In the genomic region with DNA sequence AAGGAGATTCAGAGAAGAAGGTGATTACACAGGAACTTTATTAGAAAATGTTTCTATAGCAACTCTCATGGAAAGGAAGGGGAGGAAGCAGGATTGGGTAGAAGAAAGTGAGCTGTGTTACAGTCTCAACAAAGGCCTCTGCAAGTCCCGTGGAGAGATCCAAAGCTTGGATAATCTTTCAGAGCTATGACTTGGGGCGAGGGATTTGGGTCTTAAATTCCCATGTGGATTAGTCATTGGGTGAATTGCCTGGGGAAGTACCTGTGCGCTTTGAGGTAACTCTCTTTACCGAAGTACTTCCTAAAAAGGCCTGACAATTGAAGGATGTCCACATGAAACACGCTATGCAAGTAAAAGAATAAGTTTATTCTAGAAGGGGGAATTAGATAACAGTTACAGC, we compare ENCODE assay signal across 23 cellular contexts.
A peak's percentile ranks its signal among the peaks of the same experiment; 100 is the strongest.
DNase-seq lines count a peak whose midpoint lies in the region; ATAC-seq, FAIRE-seq and TF ChIP-seq lines count a peak whose summit lies in the region.
"Had no signal": no experiment of that assay in that cellular context is flagged by ENCODE, and none has a peak within 500 bp of the region (broad histone marks: within the 10 kb centered on the region; RNA-seq: fewer than 3 reads in every experiment).

No MANE protein-coding gene starts in this region.

- 0 out of 2 replicates have a peak, but pooled peaks cover 3% of the 10 kb centered on the region for H3K4me1 ChIP-seq in PC-3 (ENCODE audit: insufficient read depth, low read length)
- H3K4me1 ChIP-seq in H1 (replicated peaks in 1 of 4; ENCODE audit: control insufficient read depth in 3 of 4, insufficient read depth in 4 of 4, low read length in 3 of 4) = no peaks in the 10 kb centered on the region
- no peaks in the 10 kb centered on the region for H3K4me1 ChIP-seq in neural progenitor cell
- no peaks in the 10 kb centered on the region for H3K4me1 ChIP-seq in transverse colon
- H3K4me1 ChIP-seq: A549 had no signal

- H3K4me1 Mint-ChIP-seq in neural progenitor cell = no peaks in the 10 kb centered on the region
- H3K4me1 Mint-ChIP-seq: IgD-negative memory B cell had no signal

- H2BK120ac ChIP-seq in H1 (replicated peaks; ENCODE audit: low read depth, low read length) = no peak overlapping the region

- H3K79me2 ChIP-seq in PC-3 (ENCODE audit: low read length) = no peaks in the 10 kb centered on the region
- no peaks in the 10 kb centered on the region for H3K79me2 ChIP-seq in H1 (ENCODE audit: control insufficient read depth in 1 of 2, insufficient read depth in 2 of 2, low read length in 2 of 2)
- no peaks in the 10 kb centered on the region for H3K79me2 ChIP-seq in neural progenitor cell (ENCODE audit: low read depth)

- H3K9me3 Mint-ChIP-seq in neural progenitor cell = peaks cover 13% of the 10 kb centered on the region

- H3K9me3 ChIP-seq in PC-3 (ENCODE audit: low read length) = no peaks in the 10 kb centered on the region
- H3K9me3 ChIP-seq in H1 (ENCODE audit: insufficient read depth in 2 of 2, low read depth in 1 of 2, low read length in 1 of 2) = peaks cover 10 to 12% of the 10 kb centered on the region in 2 experiments
- H3K9me3 ChIP-seq in neural progenitor cell (ENCODE audit: low read depth) = no peaks in the 10 kb centered on the region
- no peaks in the 10 kb centered on the region for H3K9me3 ChIP-seq in transverse colon
- H3K9me3 ChIP-seq: A549 had no signal

- TF ChIP-seq RAD21 in H1 (IDR thresholded peaks at IDR 0.05 in 1 of 2, conservative IDR thresholded peaks at IDR 0.05 in 1 of 2; ENCODE audit: low read depth in 2 of 2, low read length in 2 of 2) = no peak

- POLR2A ChIA-PET in PC-3 (lab: Charles Lee; ENCODE audit: unreplicated experiment) = no interaction called here
- POLR2A ChIA-PET in H1 (lab: Charles Lee; ENCODE audit: partially characterized antibody) = no interaction called here

- H3K9ac ChIP-seq in PC-3 (ENCODE audit: low read length) (no peak overlapping the region), H1 (replicated peaks in 1 of 4; ENCODE audit: extremely low read depth in 1 of 4, low read depth in 3 of 4, low read length in 3 of 4) (no peak overlapping the region), neural progenitor cell (no peak overlapping the region)

- H2BK12ac ChIP-seq in H1 (ENCODE audit: low read depth, low read length) = no peak overlapping the region

- ATAC-seq in PC-3 (no peak), GM21528 (IDR thresholded peaks at IDR 0.05; ENCODE audit: low FRiP score, unreplicated experiment) (no peak)
- ATAC-seq: A549, GM12878, Panc1 had no signal

- H3K4me2 ChIP-seq in PC-3 (ENCODE audit: low read length) (no peak overlapping the region), H1 (ENCODE audit: insufficient read depth in 1 of 2, low read depth in 2 of 2, low read length in 2 of 2) (no peak overlapping the region), neural progenitor cell (no peak overlapping the region)
- H3K4me2 ChIP-seq: A549 had no signal

- H4K20me1 ChIP-seq in PC-3 (ENCODE audit: low read length) (no peaks in the 10 kb centered on the region), H1 (replicated peaks in 1 of 2; ENCODE audit: control insufficient read depth in 1 of 2, insufficient read depth in 2 of 2, low read length in 2 of 2) (no peaks in the 10 kb centered on the region), neural progenitor cell (ENCODE audit: low read depth) (no peaks in the 10 kb centered on the region)

- no peak overlapping the region for H3K18ac ChIP-seq in H1 (ENCODE audit: extremely low read depth, low read length)

- no peaks in the 10 kb centered on the region for H3F3A ChIP-seq in PC-3 (ENCODE audit: low read length, unreplicated experiment)
- H3F3A ChIP-seq in neural progenitor cell (ENCODE audit: low read depth) = no peaks in the 10 kb centered on the region

- in situ Hi-C loops in transverse colon (cut with MboI; ENCODE audit: low pct_ligation_motif_present in 1 of 4, low pct_unique_long_range_greater_than_20kb in 1 of 4, low sequenced_read_pairs in 3 of 4) = no loop called here

- H2BK5ac ChIP-seq in H1 (ENCODE audit: low read depth, low read length) = no peak overlapping the region

- no peak overlapping the region for H3K14ac ChIP-seq in H1 (ENCODE audit: insufficient read length)

- H3K27ac Mint-ChIP-seq in neural progenitor cell = no peak overlapping the region
- H3K27ac Mint-ChIP-seq: IgD-negative memory B cell had no signal

- H3K36me3 ChIP-seq in PC-3 (ENCODE audit: low read depth, low read length) = no peaks in the 10 kb centered on the region; the same call in 1 of the 2 replicates
- H3K36me3 ChIP-seq in H1 (ENCODE audit: control insufficient read depth in 2 of 4, insufficient read depth in 4 of 4, low read length in 3 of 4) = no peaks in the 10 kb centered on the region
- no peaks in the 10 kb centered on the region for H3K36me3 ChIP-seq in neural progenitor cell
- no peaks in the 10 kb centered on the region for H3K36me3 ChIP-seq in transverse colon

- no peak for FAIRE-seq in H1 (lab: Jason Lieb, UNC)
- FAIRE-seq: A549, GM12878, HTR-8/SVneo had no signal

- H3K23me2 ChIP-seq in H1 (ENCODE audit: low read depth, low read length) = no peaks in the 10 kb centered on the region

- H2AK5ac ChIP-seq in H1 (ENCODE audit: low read depth, low read length) = no peak overlapping the region

- BruUV-seq in PC-3 (replicated peaks; lab: Mats Ljungman, UMichigan) = no TSS peak

- H3K4ac ChIP-seq in H1 (replicated peaks; ENCODE audit: insufficient read length, low read depth, low read length) = no peak overlapping the region

- TF ChIP-seq EP300 in H1 (IDR thresholded peaks at IDR 0.05; ENCODE audit: borderline replicate concordance in 1 of 2, low read depth in 2 of 2, low read length in 2 of 2) (no peak), transverse colon (IDR thresholded peaks at IDR 0.05; ENCODE audit: low read depth) (no peak)

- TF ChIP-seq POLR2A in H1 (IDR thresholded peaks at IDR 0.05; ENCODE audit: control extremely low read depth in 1 of 2, low read depth in 2 of 2, low read length in 2 of 2) (no peak), transverse colon (IDR thresholded peaks at IDR 0.05) (no peak)

- WGBS in H1 (ENCODE audit: extremely low coverage in 1 of 2, insufficient coverage in 1 of 2, insufficient read length in 1 of 2, insufficient replicate concordance in 2 of 2, low coverage in 1 of 2, low lambda C conversion rate in 2 of 2, missing lambda C conversion rate in 1 of 2), 2 experiments = 87% methylated on average over 5 of the region's 5 CpGs; no CpG with 5 or more reads in 1 of the 2 experiments
- 61 to 75% methylated on average over 4 to 5 of the region's 5 CpGs for WGBS in transverse colon (ENCODE audit: low coverage in 1 of 2), 2 donors

- H3K27me3 Mint-ChIP-seq in neural progenitor cell (ENCODE audit: insufficient read depth, low read depth) = no peaks in the 10 kb centered on the region
- H3K27me3 Mint-ChIP-seq: IgD-negative memory B cell had no signal

- H3K27me3 ChIP-seq in PC-3 (ENCODE audit: low read length) (no peaks in the 10 kb centered on the region), H1 (replicated peaks in 1 of 4; ENCODE audit: control insufficient read depth in 3 of 4, extremely low read depth in 1 of 4, insufficient read depth in 3 of 4, low read length in 3 of 4) (no peaks in the 10 kb centered on the region), neural progenitor cell (no peaks in the 10 kb centered on the region), transverse colon (no peaks in the 10 kb centered on the region)

- TF ChIP-seq CTCF in PC-3 (conservative IDR thresholded peaks at IDR 0.05; ENCODE audit: low read depth, low read length) = no peak
- TF ChIP-seq CTCF in H1 (IDR thresholded peaks at IDR 0.05; ENCODE audit: control extremely low read depth in 1 of 3, insufficient read depth in 1 of 3, low read depth in 1 of 3, low read length in 3 of 3) = no peak
- no peak for TF ChIP-seq CTCF in neural progenitor cell (IDR thresholded peaks at IDR 0.05)
- TF ChIP-seq CTCF in transverse colon (IDR thresholded peaks at IDR 0.05) = no peak

- no peaks in the 10 kb centered on the region for H3K9me2 ChIP-seq in PC-3 (replicated peaks; ENCODE audit: low read length)

- intact Hi-C loops in PC-3 (cut with micrococcal nuclease) = no loop called here
- intact Hi-C loops in transverse colon (cut with DNase I; ENCODE audit: low total_unique reads) = no loop called here

- H2BK15ac ChIP-seq in H1 (ENCODE audit: low read length) = no peak overlapping the region

- H4K5ac ChIP-seq in H1 (ENCODE audit: insufficient read length, low read depth, low read length) = no peak overlapping the region

- CTCF ChIA-PET in PC-3 (lab: Charles Lee) = no interaction called here
- CTCF ChIA-PET in H1 (lab: Charles Lee; ENCODE audit: partially characterized antibody) = no interaction called here

- no peak overlapping the region for H3K23ac ChIP-seq in H1 (ENCODE audit: insufficient read length)

- H4K8ac ChIP-seq in H1 (ENCODE audit: extremely low read depth, insufficient read depth, low read length) = no peak overlapping the region

- no peak overlapping the region for H4K91ac ChIP-seq in H1 (replicated peaks; ENCODE audit: insufficient read length, low read length)

- no peak overlapping the region for H3K4me3 ChIP-seq in PC-3 (ENCODE audit: low read length)
- no peak overlapping the region for H3K4me3 ChIP-seq in H1 (ENCODE audit: extremely low read depth in 1 of 4, insufficient read depth in 2 of 4, low read depth in 3 of 4, low read length in 4 of 4)
- no peak overlapping the region for H3K4me3 ChIP-seq in neural progenitor cell
- H3K4me3 ChIP-seq in transverse colon = no peak overlapping the region
- H3K4me3 ChIP-seq: A549, GM12878, SK-N-MC had no signal

- H3K4me3 Mint-ChIP-seq in neural progenitor cell = no peak overlapping the region
- H3K4me3 Mint-ChIP-seq: IgD-negative memory B cell had no signal

- H3K79me1 ChIP-seq in H1 (ENCODE audit: low read depth, low read length) = no peaks in the 10 kb centered on the region

- H2AFZ ChIP-seq in PC-3 (ENCODE audit: low read length) = peak overlapping the region; percentile 59; the same call in 1 of the 2 replicates
- peak overlapping the region; percentile 55; the same call in 1 of the 2 replicates for H2AFZ ChIP-seq in H1 (ENCODE audit: low read length)
- H2AFZ ChIP-seq in neural progenitor cell (replicated peaks) = peak overlapping the region; percentile 81

- H2BK20ac ChIP-seq in H1 (ENCODE audit: low read length) = no peak overlapping the region

- peak; percentile 3 for DNase-seq in Daoy (ENCODE audit: low read depth)
- peak; percentile 56 for DNase-seq in PC-3
- DNase-seq in H1 (ENCODE audit: low read depth in 1 of 2, low spot score in 2 of 2) = no peak
- peak; percentile 23 for DNase-seq in neural progenitor cell (ENCODE audit: low spot score)
- no peak for DNase-seq in effector CD8-positive, alpha-beta T cell (lab: John Stamatoyannopoulos, UW)
- no peak for DNase-seq in activated naive CD4-positive, alpha-beta T cell treated with anti-CD3 and anti-CD28 coated beads, Interleukin-2, amount 50 U/mL, for 16 hours
- DNase-seq in transverse colon = no peak
- DNase-seq: C1 segment of cervical spinal cord, DMS79 treated with DMSO at 0.1 percent for 48 hours, GDM1, Kasumi-1, NCI-H1417, NCI-H2029, NCI-H2171 treated with DMSO at 0.1 percent for 48 hours, NCI-H446 treated with DMSO at 0.1 percent for 48 hours, Right ventricle myocardium superior had no signal

- H3K36me3 Mint-ChIP-seq in neural progenitor cell = no peaks in the 10 kb centered on the region

- no peak overlapping the region for H3K27ac ChIP-seq in PC-3 (ENCODE audit: low read length)
- H3K27ac ChIP-seq in H1 (ENCODE audit: low read depth, low read length) = no peak overlapping the region
- no peak overlapping the region for H3K27ac ChIP-seq in neural progenitor cell
- H3K27ac ChIP-seq in transverse colon = no peak overlapping the region
- H3K27ac ChIP-seq: A549, SK-N-MC had no signal

- no peak overlapping the region for H3K56ac ChIP-seq in H1 (replicated peaks; ENCODE audit: insufficient read length, low read depth, low read length)

Comparison
In these comparisons a context has a peak if more than half of its experiments do, and no peak if none do; other contexts are left out.
1. DNase-seq: peak in Daoy (single experiment), PC-3 (single experiment) and neural progenitor cell (single experiment); none in H1 (0 of 2), effector CD8-positive, alpha-beta T cell (single experiment), activated naive CD4-positive, alpha-beta T cell treated with anti-CD3 and anti-CD28 coated beads, Interleukin-2, amount 50 U/mL, for 16 hours (single experiment) and transverse colon (single experiment).
2. Peak in every context shown above with its lines, with median percentiles within 50 percentile points of each other: H2AFZ ChIP-seq.